In genomic region chr4:94126669-94127068, GRCh38 we compare ENCODE assay signal across 10 cellular contexts.
A peak's percentile ranks its signal among the peaks of the same experiment; 100 is the strongest.
DNase-seq lines count a peak whose midpoint lies in the region; ATAC-seq and TF ChIP-seq lines count a peak whose summit lies in the region.
"Had no signal": no experiment of that assay in that cellular context is flagged by ENCODE, and none has a peak within 500 bp of the region (broad histone marks: within the 10 kb centered on the region; RNA-seq: fewer than 3 reads in every experiment).

No MANE protein-coding gene starts in this region.

- H3K4me2 ChIP-seq in OCI-LY1 (ENCODE audit: low read length), result no peak overlapping the region

- H4K20me1 ChIP-seq in OCI-LY1 (ENCODE audit: insufficient read depth, low read length), result no peaks in the 10 kb centered on the region

- WGBS in transverse colon (ENCODE audit: low coverage in 1 of 2), 2 donors, result 40 to 53% methylated on average over 3 to 4 of the region's 4 CpGs

- in situ Hi-C loops in transverse colon (cut with MboI; ENCODE audit: low pct_ligation_motif_present in 1 of 4, low pct_unique_long_range_greater_than_20kb in 1 of 4, low sequenced_read_pairs in 3 of 4), result loop anchor here in 2 of 4 donors (25.0 kb wide), 2 partner anchors 314 to 339 kb away; no protein-coding TSS in a partner anchor

- H3K27ac ChIP-seq in OCI-LY1 (ENCODE audit: low read depth, low read length, poor library complexity, severe bottlenecking) (no peak overlapping the region), colonic mucosa (no peak overlapping the region), transverse colon (no peak overlapping the region)

- H3K9me3 ChIP-seq in OCI-LY1 (ENCODE audit: low read length) (no peaks in the 10 kb centered on the region), colonic mucosa (no peaks in the 10 kb centered on the region), transverse colon (no peaks in the 10 kb centered on the region)

- H3K36me3 ChIP-seq in OCI-LY1 (ENCODE audit: insufficient read depth, low read length), result no peaks in the 10 kb centered on the region
- H3K36me3 ChIP-seq in colonic mucosa, result no peaks in the 10 kb centered on the region
- no peaks in the 10 kb centered on the region for H3K36me3 ChIP-seq in transverse colon

- peak; percentile 67 for TF ChIP-seq CTCF in OCI-LY1 (IDR thresholded peaks at IDR 0.05; ENCODE audit: low read length)
- peak; percentile 16 for TF ChIP-seq CTCF in colonic mucosa (IDR thresholded peaks at IDR 0.05)
- TF ChIP-seq CTCF in transverse colon (IDR thresholded peaks at IDR 0.05), result peak in 3 of 5 experiments; percentile 15 to 37 (median 31)

- no peaks in the 10 kb centered on the region for H3K9me2 ChIP-seq in OCI-LY1 (ENCODE audit: low read depth, low read length)

- no peaks in the 10 kb centered on the region for H3F3A ChIP-seq in OCI-LY1 (ENCODE audit: insufficient read depth, low read length)

- no peaks in the 10 kb centered on the region for H3K4me1 ChIP-seq in OCI-LY1 (ENCODE audit: insufficient read depth, low read length, severe bottlenecking)
- no peaks in the 10 kb centered on the region for H3K4me1 ChIP-seq in colonic mucosa
- no peaks in the 10 kb centered on the region for H3K4me1 ChIP-seq in transverse colon

- H3K9ac ChIP-seq in OCI-LY1 (ENCODE audit: low read length) (no peak overlapping the region), colonic mucosa (ENCODE audit: low read depth in 2 of 2, low read length in 2 of 2) (no peak overlapping the region)

- H2AFZ ChIP-seq in OCI-LY1 (ENCODE audit: low read length), result peak overlapping the region; percentile 58; the same call in 1 of the 2 replicates

- TF ChIP-seq EP300 in transverse colon (IDR thresholded peaks at IDR 0.05; ENCODE audit: low read depth), result no peak

- DNase-seq in NCI-H2227 treated with DMSO at 0.1 percent for 48 hours (lab: John Stamatoyannopoulos, UW) (peak; percentile 0), NCI-H2227 (lab: John Stamatoyannopoulos, UW; ENCODE audit: unreplicated experiment) (no peak), colonic mucosa (no peak), transverse colon (no peak), ecto neural progenitor cell (ENCODE audit: low spot score) (no peak), cerebellar cortex (ENCODE audit: low spot score) (no peak)
- DNase-seq: activated gamma-delta T cell; stimulated activated CD4-positive, alpha-beta T cell treated with anti-CD3 and anti-CD28 coated beads, Interleukin-4, amount 100 ng/mL, for 1 hour had no signal

- no peak for ATAC-seq in GM18498 (IDR thresholded peaks at IDR 0.05; ENCODE audit: unreplicated experiment)

- no peaks in the 10 kb centered on the region for H3K79me2 ChIP-seq in OCI-LY1 (ENCODE audit: insufficient read depth, low read length)

- no peak for TF ChIP-seq POLR2A in transverse colon (IDR thresholded peaks at IDR 0.05)

- no peaks in the 10 kb centered on the region for H3K27me3 ChIP-seq in OCI-LY1 (ENCODE audit: insufficient read depth, low read length)
- no peaks in the 10 kb centered on the region for H3K27me3 ChIP-seq in colonic mucosa
- H3K27me3 ChIP-seq in transverse colon, result no peaks in the 10 kb centered on the region

- H3K4me3 ChIP-seq in OCI-LY1 (ENCODE audit: low read depth, low read length, poor library complexity, severe bottlenecking) (no peak overlapping the region), colonic mucosa (no peak overlapping the region), transverse colon (no peak overlapping the region)

- intact Hi-C loops in colonic mucosa (cut with DNase I), result loop anchor here (10.0 kb wide), 1 partner anchor 222 kb away; no protein-coding TSS in a partner anchor
- intact Hi-C loops in transverse colon (cut with DNase I; ENCODE audit: low total_unique reads), result no loop called here

Comparison
In these comparisons a context has a peak if more than half of its experiments do, and no peak if none do; other contexts are left out.
1. CTCF ChIP-seq: peak in every context shown above with its lines; median percentile 67 in OCI-LY1; 31 in transverse colon; 16 in colonic mucosa.